ENCODE assay signal across 28 cellular contexts in the genomic region with DNA sequence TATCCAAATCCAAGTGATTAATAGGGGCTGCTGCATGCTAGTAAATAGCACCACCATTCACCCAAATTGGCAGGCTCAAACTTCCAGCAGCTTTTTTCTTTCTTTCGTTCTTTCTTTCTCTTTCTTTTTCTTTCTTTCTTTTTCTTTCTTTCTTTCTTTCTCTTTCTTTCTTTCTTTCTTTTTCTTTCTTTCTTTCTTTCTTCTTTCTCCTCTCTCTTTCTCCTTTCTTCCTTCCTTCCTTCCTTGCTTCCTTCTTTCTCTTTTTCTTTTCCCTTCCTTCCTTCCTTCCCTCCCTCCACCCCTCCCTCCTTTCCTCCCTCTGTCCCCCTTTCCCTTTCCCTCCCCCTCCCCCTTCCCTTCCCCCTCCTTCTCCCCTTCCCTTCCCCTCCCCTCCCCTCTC.
"Had no signal": no experiment of that assay in that cellular context is flagged by ENCODE, and none has a peak within 500 bp of the region (broad histone marks: within the 10 kb centered on the region; RNA-seq: fewer than 3 reads in every experiment).

No MANE protein-coding gene starts in this region.

- H3K27ac Mint-ChIP-seq: immature natural killer cell, mesothelial cell of epicardium, natural killer cell, nephron progenitor cell, neural progenitor cell, progenitor cell of endocrine pancreas had no signal

- H3K36me3 Mint-ChIP-seq: immature natural killer cell, mesothelial cell of epicardium, naive B cell, natural killer cell, neural progenitor cell had no signal

- H3K4me3 Mint-ChIP-seq: immature natural killer cell; mesothelial cell of epicardium; naive B cell; natural killer cell; nephron progenitor cell; neural progenitor cell; stimulated activated naive CD8-positive, alpha-beta T cell treated with anti-CD3 and anti-CD28 coated beads, Interleukin-15, Interleukin-2, amounts not matched to agents 100 ng/mL and 50 ng/mL, for 24 hours had no signal

- H3K27ac ChIP-seq: left ventricle myocardium inferior, neural progenitor cell, neutrophil, ovary, right atrium auricular region, skin epidermis, suprapubic skin, thoracic aorta, tibial artery, upper lobe of right lung had no signal

- ATAC-seq: left colon, natural killer cell, sciatic nerve, upper lobe of right lung had no signal

- H3K9me3 Mint-ChIP-seq: immature natural killer cell, mesothelial cell of epicardium, naive B cell, natural killer cell, neural progenitor cell had no signal

- H3K4me1 ChIP-seq: left ventricle myocardium inferior, neural progenitor cell, right atrium auricular region, suprapubic skin, tibial artery had no signal

- H3K27me3 Mint-ChIP-seq: progenitor cell of endocrine pancreas; stimulated activated naive CD8-positive, alpha-beta T cell treated with anti-CD3 and anti-CD28 coated beads, Interleukin-15, Interleukin-2, amounts not matched to agents 100 ng/mL and 50 ng/mL, for 24 hours had no signal

- H3K27me3 ChIP-seq: neural progenitor cell, neutrophil, ovary, right atrium auricular region, suprapubic skin, tibial artery, upper lobe of right lung had no signal

- H3K9me3 ChIP-seq: left ventricle myocardium inferior, neutrophil, ovary, right atrium auricular region, suprapubic skin, thoracic aorta, tibial artery, upper lobe of right lung had no signal

- H3K36me3 ChIP-seq: left ventricle myocardium inferior, neural progenitor cell, neutrophil, ovary, right atrium auricular region, suprapubic skin, thoracic aorta, tibial artery, upper lobe of right lung had no signal

- DNase-seq: hippocampal formation; immature natural killer cell; kidney; left colon; left ventricle myocardium inferior; naive B cell; natural killer cell; nephron progenitor cell; ovary; stimulated activated CD4-positive, alpha-beta T cell treated with anti-CD3 and anti-CD28 coated beads, Interleukin-12 subunit alpha, Interleukin-12 subunit beta, amount 100 ng/mL, for 4 hours; stimulated activated CD4-positive, alpha-beta T cell treated with anti-CD3 and anti-CD28 coated beads, Interleukin-15, amount 100 ng/mL, for 24 hours; stimulated activated CD4-positive, alpha-beta T cell treated with anti-CD3 and anti-CD28 coated beads, Interleukin-2, amount 100 ng/mL, for 24 hours; stimulated activated CD4-positive, alpha-beta T cell treated with anti-CD3 and anti-CD28 coated beads, Interleukin-4, amount 100 ng/mL, for 1 hour; stimulated activated naive CD4-positive, alpha-beta T cell; tibial artery; trophoblast cell; upper lobe of right lung had no signal

- H3K4me3 ChIP-seq: left ventricle myocardium inferior, lung, neural progenitor cell, ovary, right atrium auricular region, skin epidermis, suprapubic skin, thoracic aorta, tibial artery, upper lobe of right lung had no signal
